In genomic region chr13:99802416-99802815, GRCh38 we compare ENCODE assay signal across 1 cellular context.
TF ChIP-seq lines count a peak whose summit lies in the region.

No MANE protein-coding gene starts in this region.

TF ChIP-seq in H1, 55 proteins besides CTCF, POLR2A, EP300 and RAD21:
- TF ChIP-seq SIN3A (conservative IDR thresholded peaks at IDR 0.05 in 1 of 2, IDR thresholded peaks at IDR 0.05 in 1 of 2; ENCODE audit: low read depth in 1 of 2, low read length in 2 of 2) (no peak), SUZ12 (IDR thresholded peaks at IDR 0.05; ENCODE audit: low read length) (no peak), ZNF274 (IDR thresholded peaks at IDR 0.05; ENCODE audit: borderline replicate concordance, extremely low read depth, low read length) (no peak), CEBPB (IDR thresholded peaks at IDR 0.05; ENCODE audit: low read depth, low read length) (no peak), GABPA (IDR thresholded peaks at IDR 0.05; ENCODE audit: borderline replicate concordance, insufficient read depth, low read length) (no peak), HDAC6 (IDR thresholded peaks at IDR 0.05; ENCODE audit: low read depth, low read length) (no peak), BRCA1 (IDR thresholded peaks at IDR 0.05; ENCODE audit: low read depth, low read length) (no peak), TEAD4 (IDR thresholded peaks at IDR 0.05; ENCODE audit: low read depth, low read length) (no peak)
- TF ChIP-seq, protein P1, sequence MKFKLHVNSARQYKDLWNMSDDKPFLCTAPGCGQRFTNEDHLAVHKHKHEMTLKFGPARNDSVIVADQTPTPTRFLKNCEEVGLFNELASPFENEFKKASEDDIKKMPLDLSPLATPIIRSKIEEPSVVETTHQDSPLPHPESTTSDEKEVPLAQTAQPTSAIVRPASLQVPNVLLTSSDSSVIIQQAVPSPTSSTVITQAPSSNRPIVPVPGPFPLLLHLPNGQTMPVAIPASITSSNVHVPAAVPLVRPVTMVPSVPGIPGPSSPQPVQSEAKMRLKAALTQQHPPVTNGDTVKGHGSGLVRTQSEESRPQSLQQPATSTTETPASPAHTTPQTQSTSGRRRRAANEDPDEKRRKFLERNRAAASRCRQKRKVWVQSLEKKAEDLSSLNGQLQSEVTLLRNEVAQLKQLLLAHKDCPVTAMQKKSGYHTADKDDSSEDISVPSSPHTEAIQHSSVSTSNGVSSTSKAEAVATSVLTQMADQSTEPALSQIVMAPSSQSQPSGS (IDR thresholded peaks at IDR 0.05; ENCODE audit: low read length): no peak
